In genomic region chr15:48143856-48144255, GRCh38 we compare ENCODE assay signal across 19 cellular contexts. TPM values are rescaled to one million over a fixed set of nuclear protein-coding genes. Genes with fewer than 3 reads are reported as not detected.
DNase-seq lines count a peak whose midpoint lies in the region; ATAC-seq and TF ChIP-seq lines count a peak whose summit lies in the region.
"Had no signal": no experiment of that assay in that cellular context is flagged by ENCODE, and none has a peak within 500 bp of the region (broad histone marks: within the 10 kb centered on the region; RNA-seq: fewer than 3 reads in every experiment).

No MANE protein-coding gene starts in this region.

- H3K4me1 ChIP-seq in right cardiac atrium (ENCODE audit: control insufficient read depth, insufficient read depth, low read length) (no peaks in the 10 kb centered on the region), heart right ventricle (peaks cover 0 to 17% (median 8%) of the 10 kb centered on the region in 9 donors), aorta (ENCODE audit: control insufficient read depth in 1 of 2, insufficient read depth in 2 of 2, low read length in 2 of 2) (peaks cover 2% of the 10 kb centered on the region in 2 donors)

- H3K4me3 ChIP-seq in right cardiac atrium (ENCODE audit: low read length) (no peak overlapping the region), heart right ventricle (no peak overlapping the region), aorta (ENCODE audit: low read length in 2 of 2) (no peak overlapping the region)
- H3K4me3 ChIP-seq: HAP-1, upper lobe of right lung had no signal

- H3K27me3 ChIP-seq in right cardiac atrium (ENCODE audit: control insufficient read depth, insufficient read depth) (no peaks in the 10 kb centered on the region), heart right ventricle (no peaks in the 10 kb centered on the region), aorta (ENCODE audit: control insufficient read depth in 1 of 2, insufficient read depth in 2 of 2, low read length in 1 of 2) (no peaks in the 10 kb centered on the region)
- H3K27me3 ChIP-seq: upper lobe of right lung had no signal

- WGBS in right cardiac atrium = 67% methylated on average over 1 of the region's 1 CpG
- WGBS in heart right ventricle, 2 donors = 42 to 63% methylated on average over 1 of the region's 1 CpG
- WGBS in aorta, 2 donors = 9 to 10% methylated on average over 1 of the region's 1 CpG

- peak; percentile 79 for ATAC-seq in Right ventricle myocardium superior (ENCODE audit: poor library complexity)
- no peak for ATAC-seq in right cardiac atrium
- ATAC-seq in heart right ventricle = peak; percentile 46 to 98 (median 80)
- peak; percentile 44 for ATAC-seq in aorta (ENCODE audit: low FRiP score)
- ATAC-seq in HG03139 (IDR thresholded peaks at IDR 0.05; ENCODE audit: unreplicated experiment) = no peak
- no peak for ATAC-seq in GM19463 (IDR thresholded peaks at IDR 0.05; ENCODE audit: unreplicated experiment)
- ATAC-seq in GM21528 (IDR thresholded peaks at IDR 0.05; ENCODE audit: low FRiP score, unreplicated experiment) = no peak
- ATAC-seq: stimulated activated naive CD8-positive, alpha-beta T cell treated with anti-CD3 and anti-CD28 coated beads, Interleukin-15, amount 100 ng/mL, for 72 hours; upper lobe of right lung had no signal

- no peaks in the 10 kb centered on the region for H3K9me3 ChIP-seq in right cardiac atrium (ENCODE audit: control insufficient read depth, low read length)
- H3K9me3 ChIP-seq in heart right ventricle = no peaks in the 10 kb centered on the region
- no peaks in the 10 kb centered on the region for H3K9me3 ChIP-seq in aorta (ENCODE audit: control insufficient read depth, low read length)
- H3K9me3 ChIP-seq: HAP-1, upper lobe of right lung had no signal

- intact Hi-C loops in Right ventricle myocardium superior (cut with DNase I) (no loop called here), right cardiac atrium (cut with DNase I) (no loop called here), heart right ventricle (cut with DNase I) (no loop called here), aorta (cut with DNase I) (no loop called here)

- H3K27ac ChIP-seq in right cardiac atrium (ENCODE audit: low read length) (no peak overlapping the region), heart right ventricle (peak overlapping the region in 6 of 10 donors; percentile 4 to 61 (median 52)), aorta (ENCODE audit: low read depth in 1 of 2, low read length in 2 of 2) (peak overlapping the region in 1 of 2 donors; percentile 87)
- H3K27ac ChIP-seq: upper lobe of right lung had no signal

- DNase-seq in Right ventricle myocardium superior (no peak), right cardiac atrium (no peak), astrocyte of the hippocampus (ENCODE audit: low read depth, low spot score) (peak; percentile 3), heart right ventricle (no peak), aorta (no peak)
- DNase-seq: activated CD4-positive, alpha-beta T cell treated with anti-CD3 and anti-CD28 coated beads for 1 hour; activated effector memory CD4-positive, alpha-beta T cell treated with Interleukin-2 at 50 U/mL for 16 hours; amniotic stem cell; CD4-positive, CD25-positive, alpha-beta regulatory T cell; immature natural killer cell; NCI-H187; NCI-H446; stimulated activated naive CD8-positive, alpha-beta T cell treated with anti-CD3 and anti-CD28 coated beads, Interleukin-15, amount 100 ng/mL, for 72 hours; upper lobe of right lung had no signal

- H3K36me3 ChIP-seq in heart right ventricle (peaks cover 0 to 18% (median 0%) of the 10 kb centered on the region in 9 donors), aorta (ENCODE audit: control insufficient read depth in 1 of 2, insufficient read depth in 2 of 2, low read length in 1 of 2) (no peaks in the 10 kb centered on the region)
- H3K36me3 ChIP-seq: upper lobe of right lung had no signal

- TF ChIP-seq CTCF in heart right ventricle (IDR thresholded peaks at IDR 0.05) = no peak

RNA-seq across cellular contexts. Expression of gene SLC24A5, which starts 23.1 kb away (rescaled TPM):
- total RNA-seq in Right ventricle myocardium superior (not detected), right cardiac atrium (not detected), heart right ventricle (not detected), aorta (not detected)
- polyA plus RNA-seq in right cardiac atrium (not detected), heart right ventricle (not detected), aorta (under 1 TPM in 1 of 2 donors, not detected in 1; 0.41 TPM)
- total RNA-seq: CD4-positive, CD25-positive, alpha-beta regulatory T cell had no signal
- polyA plus RNA-seq: CD4-positive, CD25-positive, alpha-beta regulatory T cell; immature natural killer cell had no signal

RNA-seq across cellular contexts. Expression of gene MYEF2, which starts 34.2 kb away (rescaled TPM):
- total RNA-seq in Right ventricle myocardium superior (7.1 TPM), right cardiac atrium (10 to 100 TPM; 10.2 to 17.5 (median 13.3) TPM), heart right ventricle (10 to 100 TPM in 7 of 10 donors, 1 to 10 TPM in 3; 7.3 to 18.6 (median 13.3) TPM), aorta (100 to 1,000 TPM in 1 of 2 donors, 10 to 100 TPM in 1; 73.0 to 105 TPM)
- polyA plus RNA-seq in right cardiac atrium (7.2 TPM), heart right ventricle (10 to 100 TPM in 1 of 2 donors, 1 to 10 TPM in 1; 3.8 to 11.6 TPM), aorta (10 to 100 TPM; 16.7 to 75.1 TPM)

RNA-seq across cellular contexts. Expression of gene CTXN2, which starts 47.6 kb away (rescaled TPM):
- total RNA-seq in Right ventricle myocardium superior = not detected
- not detected for total RNA-seq in right cardiac atrium
- polyA plus RNA-seq in right cardiac atrium = not detected
- total RNA-seq in heart right ventricle = not detected
- polyA plus RNA-seq in heart right ventricle = not detected
- not detected for total RNA-seq in aorta
- polyA plus RNA-seq in aorta = not detected
- total RNA-seq: CD4-positive, CD25-positive, alpha-beta regulatory T cell; SK-MEL-5; upper lobe of right lung had no signal
- polyA plus RNA-seq: CD4-positive, CD25-positive, alpha-beta regulatory T cell; immature natural killer cell had no signal

Comparison
In these comparisons a context has a peak if more than half of its experiments do, and no peak if none do; other contexts are left out.
1. ATAC-seq: peak in Right ventricle myocardium superior (single experiment), heart right ventricle (8 of 8) and aorta (single experiment); none in right cardiac atrium (0 of 2), HG03139 (single experiment), GM19463 (single experiment) and GM21528 (single experiment).